Comparison of ENCODE assay signal across 26 cellular contexts in genomic region chr2:206415618-206416243, GRCh38. TPM values are rescaled to one million over a fixed set of nuclear protein-coding genes. Genes with fewer than 3 reads are reported as not detected.
DNase-seq lines count a peak whose midpoint lies in the region; ATAC-seq, FAIRE-seq and TF ChIP-seq lines count a peak whose summit lies in the region.
"Had no signal": no experiment of that assay in that cellular context is flagged by ENCODE, and none has a peak within 500 bp of the region (broad histone marks: within the 10 kb centered on the region; RNA-seq: fewer than 3 reads in every experiment).

No MANE protein-coding gene starts in this region.

- no peak for ATAC-seq in Panc1
- ATAC-seq: SK-N-SH treated with all-trans-retinoic acid at 6 μM for 48 hours, T-helper 17 cell had no signal

- H3K4me2 ChIP-seq in neuronal stem cell (ENCODE audit: insufficient read depth, low read length, poor library complexity, severe bottlenecking), result no peak overlapping the region
- H3K4me2 ChIP-seq: BLaER1 had no signal

- H3K4me3 ChIP-seq in Panc1 (ENCODE audit: low read depth in 2 of 2, low read length in 2 of 2) (peak overlapping the region; percentile 12 to 53; a peak in 3 of 4 replicates), neuronal stem cell (ENCODE audit: low read length in 2 of 2) (no peak overlapping the region), ascending aorta (no peak overlapping the region), coronary artery (no peak overlapping the region)
- H3K4me3 ChIP-seq: BLaER1, SJCRH30 had no signal

- no peak overlapping the region for H4K8ac ChIP-seq in neuronal stem cell (ENCODE audit: low read depth, low read length)

- peak overlapping the region; percentile 35 for H2AFZ ChIP-seq in neuronal stem cell (ENCODE audit: low read length)

- no peak overlapping the region for H4K91ac ChIP-seq in neuronal stem cell (ENCODE audit: low read depth, low read length, poor library complexity)

- CTCF ChIA-PET in Panc1 (lab: Charles Lee), result no interaction called here

- TF ChIP-seq POLR2A in H54 (IDR thresholded peaks at IDR 0.05; ENCODE audit: low read depth, low read length), result no peak

- BruUV-seq in Panc1 (replicated peaks; lab: Mats Ljungman, UMichigan), result no TSS peak

- in situ Hi-C loops in Panc1 (cut with HindIII; ENCODE audit: low pct_unique_long_range_greater_than_20kb, low sequenced_read_pairs), result no loop called here

- H3K27ac ChIP-seq in Panc1 (ENCODE audit: low read length) (no peak overlapping the region), neuronal stem cell (replicated peaks; ENCODE audit: low read length) (no peak overlapping the region), ascending aorta (no peak overlapping the region), coronary artery (no peak overlapping the region)
- H3K27ac ChIP-seq: BLaER1, SJCRH30 had no signal

- peak; percentile 11 for FAIRE-seq in H54 (lab: Jason Lieb, UNC)
- FAIRE-seq: GM19239, RCC 7860 had no signal

- H2AK5ac ChIP-seq in neuronal stem cell (ENCODE audit: low read depth, low read length), result no peak overlapping the region

- H3K27me3 ChIP-seq in Panc1 (ENCODE audit: control insufficient read depth, insufficient read depth, low read length), result no peaks in the 10 kb centered on the region
- H3K27me3 ChIP-seq in neuronal stem cell (ENCODE audit: control insufficient read depth in 3 of 3, insufficient read depth in 3 of 3, low read depth in 1 of 3, low read length in 3 of 3), result no peaks in the 10 kb centered on the region
- no peaks in the 10 kb centered on the region for H3K27me3 ChIP-seq in ascending aorta
- H3K27me3 ChIP-seq: BLaER1, SJCRH30 had no signal

- no peaks in the 10 kb centered on the region for H3K79me1 ChIP-seq in neuronal stem cell (ENCODE audit: low read depth, low read length)

- WGBS in neuronal stem cell (ENCODE audit: extremely low coverage in 2 of 2, insufficient read length in 2 of 2, insufficient replicate concordance in 1 of 2), 2 donors, result no CpG with 5 or more reads among the region's 13 CpGs

- H2BK120ac ChIP-seq in neuronal stem cell (ENCODE audit: low read depth, low read length), result no peak overlapping the region

- no peak overlapping the region for H3K18ac ChIP-seq in neuronal stem cell (ENCODE audit: low read length)

- intact Hi-C loops in Panc1 (cut with micrococcal nuclease; ENCODE audit: unreplicated experiment), result no loop called here
- intact Hi-C loops in ascending aorta (cut with DNase I), result no loop called here

- no peak overlapping the region for H2BK15ac ChIP-seq in neuronal stem cell (ENCODE audit: low read length)

- DNase-seq in SHP77 (lab: John Stamatoyannopoulos, UW) (peak; percentile 17 to 26), SHP77 treated with DMSO at 0.1 percent for 48 hours (lab: John Stamatoyannopoulos, UW) (no peak), H54 (ENCODE audit: insufficient read length, low spot score) (no peak), Panc1 (ENCODE audit: low read depth, low spot score) (no peak), neuronal stem cell (ENCODE audit: low spot score) (no peak), GM03348 (ENCODE audit: low spot score) (no peak), ascending aorta (ENCODE audit: low spot score in 2 of 2) (no peak), coronary artery (ENCODE audit: low spot score) (no peak)
- DNase-seq: 8988T; CD4-positive, CD25-positive, alpha-beta regulatory T cell; DMS79 treated with DMSO at 0.1 percent for 48 hours; H7; KG1; NCI-H1092; NCI-H1417 treated with DMSO at 0.1 percent for 48 hours; NCI-H187; NCI-H2081 treated with DMSO at 0.1 percent for 48 hours; NCI-H2171 treated with DMSO at 0.1 percent for 48 hours; NCI-H345; NCI-H524; SJCRH30; T-helper 17 cell had no signal

- H3K23ac ChIP-seq in neuronal stem cell (ENCODE audit: low read depth, low read length, poor library complexity), result no peak overlapping the region

- H3K9me3 ChIP-seq in Panc1 (ENCODE audit: control insufficient read depth, insufficient read depth, low read depth, low read length), result no peaks in the 10 kb centered on the region
- peaks cover 0 to 4% of the 10 kb centered on the region in 2 donors for H3K9me3 ChIP-seq in neuronal stem cell (replicated peaks in 1 of 2; ENCODE audit: control insufficient read depth in 2 of 2, insufficient read depth in 1 of 2, low read depth in 1 of 2, low read length in 2 of 2)
- H3K9me3 ChIP-seq in ascending aorta, result peaks cover 0 to 12% of the 10 kb centered on the region in 2 donors

- no peaks in the 10 kb centered on the region for H3K36me3 ChIP-seq in Panc1 (ENCODE audit: control insufficient read depth, insufficient read depth, low read length)
- H3K36me3 ChIP-seq in neuronal stem cell (replicated peaks in 1 of 2; ENCODE audit: control insufficient read depth in 2 of 2, insufficient read depth in 2 of 2, low read length in 2 of 2), result no peaks in the 10 kb centered on the region
- no peaks in the 10 kb centered on the region for H3K36me3 ChIP-seq in ascending aorta
- H3K36me3 ChIP-seq: BLaER1, SJCRH30 had no signal

- H3K4ac ChIP-seq in neuronal stem cell (ENCODE audit: low read length), result no peak overlapping the region

- H3K9ac ChIP-seq in neuronal stem cell (ENCODE audit: low read depth, low read length, poor library complexity), result no peak overlapping the region
- H3K9ac ChIP-seq: BLaER1 had no signal

- H2BK5ac ChIP-seq in neuronal stem cell (ENCODE audit: low read length), result no peak overlapping the region

- H2BK12ac ChIP-seq in neuronal stem cell (ENCODE audit: low read length), result no peak overlapping the region

- POLR2A ChIA-PET in Panc1 (lab: Charles Lee), result no interaction called here

- no peak overlapping the region for H3K14ac ChIP-seq in neuronal stem cell (ENCODE audit: low read length)

- TF ChIP-seq CTCF in Panc1 (IDR thresholded peaks at IDR 0.05) (no peak), ascending aorta (IDR thresholded peaks at IDR 0.05) (no peak), coronary artery (IDR thresholded peaks at IDR 0.05) (no peak)

- H3K4me1 ChIP-seq in Panc1 (ENCODE audit: control insufficient read depth, insufficient read depth, low read length), result no peaks in the 10 kb centered on the region
- no peaks in the 10 kb centered on the region for H3K4me1 ChIP-seq in neuronal stem cell (ENCODE audit: control insufficient read depth in 2 of 2, insufficient read depth in 1 of 2, low read depth in 1 of 2, low read length in 2 of 2)
- no peaks in the 10 kb centered on the region for H3K4me1 ChIP-seq in ascending aorta
- H3K4me1 ChIP-seq: BLaER1, SJCRH30 had no signal

RNA-seq across cellular contexts. Expression of gene ADAM23, which starts 27.6 kb away (rescaled TPM):
- total RNA-seq in Panc1 (2021; ENCODE audit: unreplicated experiment) (0.18 TPM), ascending aorta (2.3 TPM)
- 0.51 TPM for polyA plus RNA-seq in Panc1 (2012; ENCODE audit: insufficient read length)
- polyA plus RNA-seq in neuronal stem cell (2013, experiment 1 of 2), result 12.2 TPM
- 11.9 TPM for polyA plus RNA-seq in neuronal stem cell (2013, experiment 2 of 2)

Comparison
In these comparisons a context has a peak if more than half of its experiments do, and no peak if none do; other contexts are left out.
1. DNase-seq: peak in SHP77 (2 of 2); none in SHP77 treated with DMSO at 0.1 percent for 48 hours (single experiment), H54 (single experiment), Panc1 (single experiment), neuronal stem cell (single experiment), GM03348 (single experiment), ascending aorta (0 of 2) and coronary artery (single experiment).
2. H3K4me3 ChIP-seq: peak in Panc1 (2 of 2); none in neuronal stem cell (0 of 2), ascending aorta (0 of 2) and coronary artery (single experiment).